In genomic region chr4:168695288-168695687, GRCh38 we compare ENCODE assay signal across 23 cellular contexts.
DNase-seq lines count a peak whose midpoint lies in the region; ATAC-seq, FAIRE-seq and TF ChIP-seq lines count a peak whose summit lies in the region.
"Had no signal": no experiment of that assay in that cellular context is flagged by ENCODE, and none has a peak within 500 bp of the region (broad histone marks: within the 10 kb centered on the region; RNA-seq: fewer than 3 reads in every experiment).

No MANE protein-coding gene starts in this region.

- H3K27me3 ChIP-seq in left ventricle myocardium inferior (ENCODE audit: low read depth) (no peaks in the 10 kb centered on the region), endodermal cell (ENCODE audit: control insufficient read depth, insufficient read depth, low read length, poor library complexity, severe bottlenecking) (no peaks in the 10 kb centered on the region), vagina (no peaks in the 10 kb centered on the region)
- H3K27me3 ChIP-seq: BE2C, breast epithelium had no signal

- no peak overlapping the region for H3K9ac ChIP-seq in endodermal cell (ENCODE audit: extremely low read depth, low read length, poor library complexity, severe bottlenecking)

- H3K4me1 ChIP-seq in left ventricle myocardium inferior (peaks cover 14% of the 10 kb centered on the region), endodermal cell (ENCODE audit: control insufficient read depth, insufficient read depth, low read length) (no peaks in the 10 kb centered on the region), vagina (peaks cover 37% of the 10 kb centered on the region)
- H3K4me1 ChIP-seq: breast epithelium had no signal

- no peaks in the 10 kb centered on the region for H3K9me3 Mint-ChIP-seq in endodermal cell
- H3K9me3 Mint-ChIP-seq in nephron progenitor cell: no peaks in the 10 kb centered on the region
- H3K9me3 Mint-ChIP-seq: activated T-cell treated with anti-CD3 and anti-CD28 coated beads, Interleukin-2, amount 50 U/mL, for 24 hours; stimulated activated naive CD8-positive, alpha-beta T cell treated with anti-CD3 and anti-CD28 coated beads, Interleukin-15, Interleukin-2, amounts not matched to agents 100 ng/mL and 50 ng/mL, for 24 hours; T-helper 1 cell treated with Interleukin-12 subunit alpha and Interleukin-12 subunit beta and Interleukin-4 antibody, amounts not matched to agents 30 μg/mL and 1 μg/mL, for 36 hours had no signal

- H3K4me1 Mint-ChIP-seq in endodermal cell: peaks cover 4% of the 10 kb centered on the region
- H3K4me1 Mint-ChIP-seq in nephron progenitor cell: peaks cover 69% of the 10 kb centered on the region
- H3K4me1 Mint-ChIP-seq: activated CD4-positive, alpha-beta T cell treated with anti-CD3 and anti-CD28 coated beads for 36 hours had no signal

- TF ChIP-seq CTCF in left ventricle myocardium inferior (IDR thresholded peaks at IDR 0.05; ENCODE audit: borderline replicate concordance): no peak
- no peak for TF ChIP-seq CTCF in endodermal cell (conservative IDR thresholded peaks at IDR 0.05)
- no peak for TF ChIP-seq CTCF in nephron progenitor cell (IDR thresholded peaks at IDR 0.05)
- no peak for TF ChIP-seq CTCF in vagina (IDR thresholded peaks at IDR 0.05)

- H3K27ac ChIP-seq in left ventricle myocardium inferior (replicated peaks): peak overlapping the region; percentile 46
- H3K27ac ChIP-seq in endodermal cell (ENCODE audit: low read depth, low read length): peak overlapping the region; percentile 64
- H3K27ac ChIP-seq in vagina: peak overlapping the region; percentile 67
- no peak overlapping the region for H3K27ac ChIP-seq in caudate nucleus (ENCODE audit: low read depth, low read length)
- H3K27ac ChIP-seq: SK-N-MC had no signal

- H3K36me3 ChIP-seq in left ventricle myocardium inferior: peaks cover 7% of the 10 kb centered on the region
- no peaks in the 10 kb centered on the region for H3K36me3 ChIP-seq in endodermal cell (ENCODE audit: control insufficient read depth, insufficient read depth, low read length)
- no peaks in the 10 kb centered on the region for H3K36me3 ChIP-seq in vagina
- H3K36me3 ChIP-seq: BE2C, breast epithelium had no signal

- no peak for TF ChIP-seq POLR2A in vagina (IDR thresholded peaks at IDR 0.05)

- H3K36me3 Mint-ChIP-seq in endodermal cell (ENCODE audit: low read depth): no peaks in the 10 kb centered on the region
- peaks cover 28% of the 10 kb centered on the region for H3K36me3 Mint-ChIP-seq in nephron progenitor cell (ENCODE audit: low read depth)

- H3K4me3 ChIP-seq in left ventricle myocardium inferior: no peak overlapping the region
- H3K4me3 ChIP-seq in endodermal cell (ENCODE audit: low read length): no peak overlapping the region
- H3K4me3 ChIP-seq in vagina: no peak overlapping the region
- H3K4me3 ChIP-seq: breast epithelium, SK-N-MC had no signal

- H3K4me3 Mint-ChIP-seq in endodermal cell (no peak overlapping the region), nephron progenitor cell (no peak overlapping the region)
- H3K4me3 Mint-ChIP-seq: activated CD4-positive, alpha-beta T cell treated with anti-CD3 and anti-CD28 coated beads for 36 hours; activated T-cell treated with anti-CD3 and anti-CD28 coated beads, Interleukin-2, amount 50 U/mL, for 24 hours; stimulated activated naive CD8-positive, alpha-beta T cell treated with anti-CD3 and anti-CD28 coated beads, Interleukin-15, Interleukin-2, amounts not matched to agents 100 ng/mL and 50 ng/mL, for 24 hours; T-helper 1 cell treated with Interleukin-12 subunit alpha and Interleukin-12 subunit beta and Interleukin-4 antibody, amounts not matched to agents 30 μg/mL and 1 μg/mL, for 36 hours had no signal

- DNase-seq in left ventricle myocardium inferior (no peak), Right ventricle myocardium superior (no peak), endodermal cell (no peak), nephron progenitor cell (no peak), vagina (ENCODE audit: extremely low spot score in 2 of 2) (no peak), urothelium cell line (ENCODE audit: low spot score) (no peak), caudate nucleus (lab: John Stamatoyannopoulos, UW) (no peak)
- no peak for DNase-seq in activated CD4-positive, alpha-beta T cell treated with anti-CD3 and anti-CD28 coated beads for 48 hours
- DNase-seq: activated CD4-positive, alpha-beta T cell treated with anti-CD3 and anti-CD28 coated beads for 36 hours; activated T-cell treated with anti-CD3 and anti-CD28 coated beads, Interleukin-2, amount 50 U/mL, for 24 hours; BE2C; GDM1; head of caudate nucleus; mammary epithelial cell; NCI-H1417 treated with DMSO at 0.1 percent for 48 hours; NCI-H510A treated with DMSO at 0.1 percent for 48 hours; NK-92 treated with Interleukin-12 subunit alpha and Interleukin-12 subunit beta, amount 100 ng/mL, for 24 hours; occipital lobe had no signal

- WGBS in endodermal cell (ENCODE audit: insufficient coverage in 1 of 2, insufficient read length in 1 of 2), 2 experiments: 88 to 93% methylated on average over 1 to 2 of the region's 2 CpGs

- H3K27ac Mint-ChIP-seq in endodermal cell (no peak overlapping the region), nephron progenitor cell (peak overlapping the region; percentile 82)
- H3K27ac Mint-ChIP-seq: activated CD4-positive, alpha-beta T cell treated with anti-CD3 and anti-CD28 coated beads for 36 hours; activated T-cell treated with anti-CD3 and anti-CD28 coated beads, Interleukin-2, amount 50 U/mL, for 24 hours; stimulated activated naive CD8-positive, alpha-beta T cell treated with anti-CD3 and anti-CD28 coated beads, Interleukin-15, Interleukin-2, amounts not matched to agents 100 ng/mL and 50 ng/mL, for 24 hours; T-helper 1 cell treated with Interleukin-12 subunit alpha and Interleukin-12 subunit beta and Interleukin-4 antibody, amounts not matched to agents 30 μg/mL and 1 μg/mL, for 36 hours had no signal

- no peaks in the 10 kb centered on the region for H3K9me3 ChIP-seq in left ventricle myocardium inferior (replicated peaks)
- H3K9me3 ChIP-seq in endodermal cell (ENCODE audit: control insufficient read depth, low read length): no peaks in the 10 kb centered on the region
- H3K9me3 ChIP-seq in vagina: no peaks in the 10 kb centered on the region
- H3K9me3 ChIP-seq: BE2C, breast epithelium had no signal

- intact Hi-C loops in left ventricle myocardium inferior (cut with micrococcal nuclease): loop anchor here (10.0 kb wide), 1 partner anchor 110 kb away; no protein-coding TSS in a partner anchor
- intact Hi-C loops in Right ventricle myocardium superior (cut with DNase I): loop anchor here (10.0 kb wide), 1 partner anchor 110 kb away; no protein-coding TSS in a partner anchor
- intact Hi-C loops in vagina (cut with DNase I): no loop called here

- no peak for ATAC-seq in Right ventricle myocardium superior (ENCODE audit: poor library complexity)
- ATAC-seq: activated CD4-positive, alpha-beta T cell treated with anti-CD3 and anti-CD28 coated beads for 36 hours had no signal

- H3K27me3 Mint-ChIP-seq in endodermal cell (ENCODE audit: insufficient read depth) (no peaks in the 10 kb centered on the region), nephron progenitor cell (ENCODE audit: low read depth, poor library complexity) (no peaks in the 10 kb centered on the region)

- FAIRE-seq in urothelium cell line (lab: Jason Lieb, UNC): no peak
- FAIRE-seq: RCC 7860 had no signal
